In genomic region chr9:78049484-78049883, GRCh38 we compare ENCODE assay signal across 5 cellular contexts.
"Had no signal": no experiment of that assay in that cellular context is flagged by ENCODE, and none has a peak within 500 bp of the region (broad histone marks: within the 10 kb centered on the region; RNA-seq: fewer than 3 reads in every experiment).

No MANE protein-coding gene starts in this region.

- DNase-seq: IMR-90, KBM-7 had no signal

- FAIRE-seq: HepG2, HTR-8/SVneo, K562 had no signal

- H3K4me3 ChIP-seq: K562 had no signal

- ATAC-seq: HepG2, K562 had no signal
